ENCODE assay signal across 10 cellular contexts in the genomic region with DNA sequence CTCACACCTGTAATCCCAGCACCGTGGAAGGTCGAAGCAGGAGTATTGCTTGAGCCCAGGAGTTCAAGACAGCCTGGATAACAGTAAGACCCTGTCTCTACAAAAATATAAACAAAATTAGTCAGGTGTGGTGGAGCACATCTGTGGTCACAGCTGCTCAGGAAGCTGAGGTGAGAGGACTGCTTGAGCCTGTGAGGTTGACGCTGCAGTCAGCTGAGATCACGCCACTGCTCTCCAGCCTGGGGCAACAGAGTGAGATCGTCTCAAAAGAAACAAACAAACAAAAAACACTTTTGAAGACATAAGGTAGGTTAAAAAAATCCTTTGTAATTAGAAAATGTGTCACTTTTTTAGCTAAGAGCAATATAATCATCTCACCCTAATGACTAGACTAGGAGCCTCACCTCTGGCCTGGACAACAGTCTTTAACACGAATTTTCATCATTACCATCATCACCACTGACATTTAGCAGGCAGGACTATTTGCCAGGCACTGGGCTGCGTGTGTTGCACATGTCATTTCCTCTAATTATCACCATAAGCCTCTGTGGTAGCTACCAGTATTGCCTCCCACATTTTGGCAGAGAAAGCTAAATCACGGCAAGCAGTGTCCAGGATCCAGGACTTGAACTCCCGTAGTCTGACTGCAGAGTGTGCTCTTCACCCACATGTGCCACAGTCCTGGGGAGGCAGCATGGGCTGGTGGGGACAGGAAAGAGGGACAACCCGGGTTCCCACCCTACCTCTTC. TPM values are rescaled to one million over a fixed set of nuclear protein-coding genes. Genes with fewer than 3 reads are reported as not detected.
A peak's percentile ranks its signal among the peaks of the same experiment; 100 is the strongest.
DNase-seq lines count a peak whose midpoint lies in the region; ATAC-seq and TF ChIP-seq lines count a peak whose summit lies in the region.
"Had no signal": no experiment of that assay in that cellular context is flagged by ENCODE, and none has a peak within 500 bp of the region (broad histone marks: within the 10 kb centered on the region; RNA-seq: fewer than 3 reads in every experiment).

No MANE protein-coding gene starts in this region.

- H3K36me3 Mint-ChIP-seq in neural progenitor cell: peaks cover 2% of the 10 kb centered on the region
- peaks cover 9% of the 10 kb centered on the region for H3K36me3 Mint-ChIP-seq in Calu3 (ENCODE audit: insufficient read depth, unreplicated experiment)

- H3K27ac Mint-ChIP-seq in neural progenitor cell: no peak overlapping the region
- no peak overlapping the region for H3K27ac Mint-ChIP-seq in Calu3 (ENCODE audit: unreplicated experiment)

- peak; percentile 97 for ATAC-seq in GM21786 (IDR thresholded peaks at IDR 0.05; ENCODE audit: unreplicated experiment)

- H3K4me2 ChIP-seq in neural progenitor cell: no peak overlapping the region

- no peaks in the 10 kb centered on the region for H3K9me3 ChIP-seq in neural progenitor cell (ENCODE audit: low read depth)

- TF ChIP-seq CTCF in neural progenitor cell (IDR thresholded peaks at IDR 0.05): no peak
- TF ChIP-seq CTCF in Calu3 (IDR thresholded peaks at IDR 0.05; ENCODE audit: unreplicated experiment): no peak

- H3K27me3 ChIP-seq in neural progenitor cell: no peaks in the 10 kb centered on the region

- peak; percentile 47 for DNase-seq in DMS53 (lab: John Stamatoyannopoulos, UW)
- DNase-seq in DMS53 treated with DMSO at 0.1 percent for 48 hours (lab: John Stamatoyannopoulos, UW; ENCODE audit: unreplicated experiment): no peak
- DNase-seq in KBM-7: peak; percentile 12
- DNase-seq in neural progenitor cell (ENCODE audit: low spot score): peak; percentile 4
- DNase-seq in NCI-H187 (lab: John Stamatoyannopoulos, UW): no peak
- no peak for DNase-seq in Calu3
- no peak for DNase-seq in NCI-H526 (lab: John Stamatoyannopoulos, UW)
- DNase-seq: activated CD8-positive, alpha-beta memory T cell treated with anti-CD3 and anti-CD28 coated beads, Interleukin-2, amount 50 U/mL, for 48 hours had no signal

- H3K9ac ChIP-seq in neural progenitor cell: no peak overlapping the region

- CTCF ChIA-PET in Calu3 (lab: Charles Lee): no interaction called here

- no peak overlapping the region for H2AFZ ChIP-seq in neural progenitor cell (replicated peaks)

- no peaks in the 10 kb centered on the region for H3F3A ChIP-seq in neural progenitor cell (ENCODE audit: low read depth)

- in situ Hi-C loops in KBM-7 (cut with MboI; ENCODE audit: low pct_unique_long_range_greater_than_20kb, low sequenced_read_pairs): no loop called here

- H3K4me1 Mint-ChIP-seq in neural progenitor cell: no peaks in the 10 kb centered on the region
- no peaks in the 10 kb centered on the region for H3K4me1 Mint-ChIP-seq in Calu3 (ENCODE audit: low read depth, unreplicated experiment)

- BruUV-seq in Calu3 (replicated peaks; lab: Mats Ljungman, UMichigan): no TSS peak

- H3K4me1 ChIP-seq in neural progenitor cell: no peaks in the 10 kb centered on the region

- H3K27me3 Mint-ChIP-seq in neural progenitor cell (ENCODE audit: insufficient read depth, low read depth) (no peaks in the 10 kb centered on the region), Calu3 (ENCODE audit: unreplicated experiment) (no peaks in the 10 kb centered on the region)

- intact Hi-C loops in Calu3 (cut with micrococcal nuclease; ENCODE audit: unreplicated experiment): no loop called here

- H3K9me3 Mint-ChIP-seq in neural progenitor cell: no peaks in the 10 kb centered on the region
- no peaks in the 10 kb centered on the region for H3K9me3 Mint-ChIP-seq in Calu3 (ENCODE audit: low read depth, unreplicated experiment)

- H3K36me3 ChIP-seq in neural progenitor cell: no peaks in the 10 kb centered on the region

- no peak overlapping the region for H3K4me3 ChIP-seq in neural progenitor cell

- no peaks in the 10 kb centered on the region for H4K20me1 ChIP-seq in neural progenitor cell (ENCODE audit: low read depth)

- no peaks in the 10 kb centered on the region for H3K79me2 ChIP-seq in neural progenitor cell (ENCODE audit: low read depth)

- no peak overlapping the region for H3K4me3 Mint-ChIP-seq in neural progenitor cell
- H3K4me3 Mint-ChIP-seq in Calu3 (ENCODE audit: low read depth, unreplicated experiment): no peak overlapping the region

- no peak overlapping the region for H3K27ac ChIP-seq in neural progenitor cell

RNA-seq across cellular contexts. Expression of gene SYCP3, which starts 4.6 kb away (rescaled TPM):
- total RNA-seq in neural progenitor cell (ENCODE audit: low replicate concordance) (0.03 and 0.04 TPM in 2 replicates), Calu3 (2022) (0.12 TPM in 1 of 2 replicates, not detected in the other)
- total RNA-seq: glomerular endothelial cell had no signal

RNA-seq across cellular contexts. Expression of gene CHPT1, which starts 46.5 kb away (rescaled TPM):
- total RNA-seq in neural progenitor cell (ENCODE audit: low replicate concordance): 6.5 and 12.7 TPM in 2 replicates
- total RNA-seq in Calu3 (2022): 45.5 and 49.2 TPM in 2 replicates

Comparison
In these comparisons a context has a peak if more than half of its experiments do, and no peak if none do; other contexts are left out.
1. DNase-seq: peak in DMS53 (single experiment), KBM-7 (single experiment) and neural progenitor cell (single experiment); none in DMS53 treated with DMSO at 0.1 percent for 48 hours (single experiment), NCI-H187 (0 of 2), Calu3 (single experiment) and NCI-H526 (0 of 2).